19 cellular contexts compared by ENCODE assay signal in genomic region chr4:67785528-67785927, GRCh38. TPM values are rescaled to one million over a fixed set of nuclear protein-coding genes. Genes with fewer than 3 reads are reported as not detected.
DNase-seq lines count a peak whose midpoint lies in the region; ATAC-seq, FAIRE-seq and TF ChIP-seq lines count a peak whose summit lies in the region.
"Had no signal": no experiment of that assay in that cellular context is flagged by ENCODE, and none has a peak within 500 bp of the region (broad histone marks: within the 10 kb centered on the region; RNA-seq: fewer than 3 reads in every experiment).

No MANE protein-coding gene starts in this region.

- H3K27me3 ChIP-seq in smooth muscle cell (ENCODE audit: low read depth) = no peaks in the 10 kb centered on the region
- H3K27me3 ChIP-seq: BLaER1 treated with 17β-estradiol and CSF1 and Interleukin-3, amounts not matched to agents 10 nM and 100 nM had no signal

- H3K4me3 Mint-ChIP-seq in activated T-helper 17 cell treated with anti-CD3 and anti-CD28 coated beads, Interleukin-2, amount 50 U/mL, for 72 hours = no peak overlapping the region
- no peak overlapping the region for H3K4me3 Mint-ChIP-seq in nephron progenitor cell
- no peak overlapping the region for H3K4me3 Mint-ChIP-seq in Calu3 (ENCODE audit: low read depth, unreplicated experiment)
- H3K4me3 Mint-ChIP-seq: CD8-positive, alpha-beta memory T cell had no signal

- H3K27ac ChIP-seq in smooth muscle cell (ENCODE audit: low read depth) = no peak overlapping the region
- H3K27ac ChIP-seq: A549; BLaER1 treated with 17β-estradiol and CSF1 and Interleukin-3, amounts not matched to agents 10 nM and 100 nM had no signal

- DNase-seq in GM12891 (ENCODE audit: insufficient read length, low spot score) (no peak), nephron progenitor cell (no peak), smooth muscle cell (lab: John Stamatoyannopoulos, UW; ENCODE audit: unreplicated experiment) (no peak), MV-4-11 (lab: John Stamatoyannopoulos, UW) (no peak), Calu3 (no peak)
- DNase-seq: CD8-positive, alpha-beta memory T cell; DND-41; KG1; NCI-H187; NCI-H345; NCI-H524 treated with DMSO at 0.1 percent for 48 hours had no signal

- no peaks in the 10 kb centered on the region for H3K9me3 Mint-ChIP-seq in activated T-helper 17 cell treated with anti-CD3 and anti-CD28 coated beads, Interleukin-2, amount 50 U/mL, for 72 hours
- no peaks in the 10 kb centered on the region for H3K9me3 Mint-ChIP-seq in nephron progenitor cell
- H3K9me3 Mint-ChIP-seq in Calu3 (ENCODE audit: low read depth, unreplicated experiment) = no peaks in the 10 kb centered on the region
- H3K9me3 Mint-ChIP-seq: CD8-positive, alpha-beta memory T cell had no signal

- no peaks in the 10 kb centered on the region for H3K36me3 ChIP-seq in smooth muscle cell (ENCODE audit: low read depth)
- H3K36me3 ChIP-seq: BLaER1 treated with 17β-estradiol and CSF1 and Interleukin-3, amounts not matched to agents 10 nM and 100 nM had no signal

- H3K79me2 ChIP-seq in smooth muscle cell (ENCODE audit: low read depth) = no peaks in the 10 kb centered on the region

- no peaks in the 10 kb centered on the region for H3K4me1 Mint-ChIP-seq in activated T-helper 17 cell treated with anti-CD3 and anti-CD28 coated beads, Interleukin-2, amount 50 U/mL, for 72 hours
- H3K4me1 Mint-ChIP-seq in nephron progenitor cell (no peaks in the 10 kb centered on the region), Calu3 (ENCODE audit: low read depth, unreplicated experiment) (no peaks in the 10 kb centered on the region)
- H3K4me1 Mint-ChIP-seq: CD8-positive, alpha-beta memory T cell had no signal

- TF ChIP-seq POLR2A in GM12891 (IDR thresholded peaks at IDR 0.05; ENCODE audit: low read depth, low read length) = no peak

- H3K4me2 ChIP-seq in smooth muscle cell = no peak overlapping the region
- H3K4me2 ChIP-seq: A549; BLaER1 treated with 17β-estradiol and CSF1 and Interleukin-3, amounts not matched to agents 10 nM and 100 nM had no signal

- no peaks in the 10 kb centered on the region for H4K20me1 ChIP-seq in smooth muscle cell (ENCODE audit: low read depth)
- H4K20me1 ChIP-seq: BLaER1 treated with 17β-estradiol and CSF1 and Interleukin-3, amounts not matched to agents 10 nM and 100 nM had no signal

- H3K27ac Mint-ChIP-seq in activated T-helper 17 cell treated with anti-CD3 and anti-CD28 coated beads, Interleukin-2, amount 50 U/mL, for 72 hours = no peak overlapping the region
- H3K27ac Mint-ChIP-seq in nephron progenitor cell (peak overlapping the region; percentile 37), Calu3 (ENCODE audit: unreplicated experiment) (no peak overlapping the region)
- H3K27ac Mint-ChIP-seq: CD8-positive, alpha-beta memory T cell had no signal

- BruUV-seq in Calu3 (replicated peaks; lab: Mats Ljungman, UMichigan) = no TSS peak

- no peaks in the 10 kb centered on the region for H3K9me3 ChIP-seq in smooth muscle cell (replicated peaks; ENCODE audit: low read depth)
- H3K9me3 ChIP-seq: A549; BLaER1 treated with 17β-estradiol and CSF1 and Interleukin-3, amounts not matched to agents 10 nM and 100 nM had no signal

- WGBS in smooth muscle cell (ENCODE audit: low lambda C conversion rate) = 83% methylated on average over 2 of the region's 2 CpGs

- no peaks in the 10 kb centered on the region for H3K27me3 Mint-ChIP-seq in activated T-helper 17 cell treated with anti-CD3 and anti-CD28 coated beads, Interleukin-2, amount 50 U/mL, for 72 hours
- H3K27me3 Mint-ChIP-seq in nephron progenitor cell (ENCODE audit: low read depth, poor library complexity) (no peaks in the 10 kb centered on the region), Calu3 (ENCODE audit: unreplicated experiment) (no peaks in the 10 kb centered on the region)
- H3K27me3 Mint-ChIP-seq: CD8-positive, alpha-beta memory T cell had no signal

- no peak overlapping the region for H2AFZ ChIP-seq in smooth muscle cell (ENCODE audit: low read depth)

- no peak for FAIRE-seq in GM12891 (lab: Jason Lieb, UNC)
- FAIRE-seq: A549, H1 had no signal

- no peak overlapping the region for H3K4me3 ChIP-seq in smooth muscle cell
- H3K4me3 ChIP-seq: A549; BLaER1 treated with 17β-estradiol and CSF1 and Interleukin-3, amounts not matched to agents 10 nM and 100 nM had no signal

- no peaks in the 10 kb centered on the region for H3K4me1 ChIP-seq in smooth muscle cell (ENCODE audit: low read depth)
- H3K4me1 ChIP-seq: A549; BLaER1 treated with 17β-estradiol and CSF1 and Interleukin-3, amounts not matched to agents 10 nM and 100 nM had no signal

- H3K9ac ChIP-seq in smooth muscle cell (ENCODE audit: low read depth) = no peak overlapping the region
- H3K9ac ChIP-seq: BLaER1 treated with 17β-estradiol and CSF1 and Interleukin-3, amounts not matched to agents 10 nM and 100 nM had no signal

- intact Hi-C loops in Calu3 (cut with micrococcal nuclease; ENCODE audit: unreplicated experiment) = no loop called here

- H3K36me3 Mint-ChIP-seq in activated T-helper 17 cell treated with anti-CD3 and anti-CD28 coated beads, Interleukin-2, amount 50 U/mL, for 72 hours (ENCODE audit: low read depth) = no peaks in the 10 kb centered on the region
- H3K36me3 Mint-ChIP-seq in nephron progenitor cell (ENCODE audit: low read depth) (no peaks in the 10 kb centered on the region), Calu3 (ENCODE audit: insufficient read depth, unreplicated experiment) (no peaks in the 10 kb centered on the region)
- H3K36me3 Mint-ChIP-seq: CD8-positive, alpha-beta memory T cell had no signal

- CTCF ChIA-PET in Calu3 (lab: Charles Lee) = no interaction called here

- ATAC-seq in GM21528 (IDR thresholded peaks at IDR 0.05; ENCODE audit: low FRiP score, unreplicated experiment) = peak; percentile 50
- peak; percentile 14 for ATAC-seq in activated T-helper 17 cell treated with anti-CD3 and anti-CD28 coated beads, Interleukin-2, amount 50 U/mL, for 72 hours (replicated peaks)
- ATAC-seq: A549, Panc1 had no signal

- no peaks in the 10 kb centered on the region for H3F3A ChIP-seq in smooth muscle cell (ENCODE audit: low read depth)

- TF ChIP-seq CTCF in nephron progenitor cell (IDR thresholded peaks at IDR 0.05) (no peak), smooth muscle cell (IDR thresholded peaks at IDR 0.05; ENCODE audit: borderline replicate concordance, insufficient read depth, poor library complexity, severe bottlenecking) (no peak), Calu3 (IDR thresholded peaks at IDR 0.05; ENCODE audit: unreplicated experiment) (no peak)

TF ChIP-seq in GM12891, 5 proteins besides CTCF, POLR2A, EP300 and RAD21:
- TF ChIP-seq POU2F2 (IDR thresholded peaks at IDR 0.05; ENCODE audit: low read depth, low read length) = no peak
- TF ChIP-seq SPI1 (IDR thresholded peaks at IDR 0.05; ENCODE audit: low read depth, low read length) = peak; percentile 57

RNA-seq across cellular contexts. Expression of gene GNRHR, which starts 31.3 kb away (rescaled TPM):
- 0.04 TPM for polyA plus RNA-seq in GM12891 (2012; ENCODE audit: low read depth, missing spikeins)
- total RNA-seq in activated T-helper 17 cell treated with anti-CD3 and anti-CD28 coated beads, Interleukin-2, amount 50 U/mL, for 72 hours = not detected
- total RNA-seq in smooth muscle cell (0.22 and 0.27 TPM in 2 replicates), Calu3 (2022) (not detected in 2 replicates)
- polyA plus RNA-seq in smooth muscle cell = not detected in 2 replicates
- total RNA-seq: CD8-positive, alpha-beta memory T cell; G401; H1; SK-MEL-5 had no signal
- polyA plus RNA-seq: A549; CD8-positive, alpha-beta memory T cell; H1 had no signal
